15 cellular contexts compared by ENCODE assay signal in the genomic region with DNA sequence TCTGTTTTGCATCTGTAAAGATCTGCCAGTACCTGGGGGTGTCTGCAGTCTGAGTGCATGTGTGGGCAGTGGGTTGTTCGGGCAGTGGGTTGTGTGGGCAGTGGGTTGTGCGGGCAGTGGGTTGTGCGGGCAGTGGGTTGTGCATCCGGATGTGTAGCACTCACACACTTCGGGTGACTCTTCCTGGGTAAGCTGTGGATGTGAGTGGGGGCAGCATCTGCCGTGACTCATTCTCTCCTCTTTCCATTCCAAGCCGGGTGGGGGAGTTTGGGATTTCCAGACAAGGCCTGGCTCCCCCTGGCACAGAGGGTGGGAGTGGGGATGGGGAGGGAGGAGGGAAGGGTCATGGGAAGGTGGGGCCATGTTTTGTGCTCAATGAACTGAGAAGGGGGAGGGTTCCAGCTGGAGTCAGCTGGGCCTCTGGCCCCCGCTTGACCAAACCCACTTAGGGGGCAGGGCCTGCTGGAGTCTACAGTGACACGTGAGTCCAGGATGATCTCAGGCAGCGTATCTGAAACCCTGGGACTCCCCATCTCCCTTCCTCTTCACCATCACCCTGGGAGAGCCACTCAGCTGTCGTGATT. TPM values are rescaled to one million over a fixed set of nuclear protein-coding genes. Genes with fewer than 3 reads are reported as not detected.
A peak's percentile ranks its signal among the peaks of the same experiment; 100 is the strongest.
DNase-seq lines count a peak whose midpoint lies in the region; ATAC-seq and TF ChIP-seq lines count a peak whose summit lies in the region.
"Had no signal": no experiment of that assay in that cellular context is flagged by ENCODE, and none has a peak within 500 bp of the region (broad histone marks: within the 10 kb centered on the region; RNA-seq: fewer than 3 reads in every experiment).

No MANE protein-coding gene starts in this region.

- peaks cover 5% of the 10 kb centered on the region for H3K27me3 Mint-ChIP-seq in type B pancreatic cell
- peaks cover 9% of the 10 kb centered on the region for H3K27me3 Mint-ChIP-seq in activated CD4-positive, alpha-beta memory T cell treated with anti-CD3 and anti-CD28 coated beads for 36 hours

- peak overlapping the region; percentile 37 for H2BK15ac ChIP-seq in mesenchymal stem cell (ENCODE audit: low read depth, poor library complexity, severe bottlenecking)

- POLR2A ChIA-PET in activated CD4-positive, alpha-beta memory T cell treated with anti-CD3 and anti-CD28 coated beads for 36 hours (lab: Charles Lee), result interaction anchor here (0.6 kb wide), 1 partner anchor 463 kb away, joined by 4 read pairs; no protein-coding TSS in a partner anchor

- H3K27ac ChIP-seq in right atrium auricular region (no peak overlapping the region), mesenchymal stem cell (ENCODE audit: low read length, poor library complexity, severe bottlenecking) (peak overlapping the region; percentile 3)
- H3K27ac ChIP-seq: 22Rv1, RWPE1, thoracic aorta had no signal

- peak overlapping the region; percentile 14 for H3K4me2 ChIP-seq in mesenchymal stem cell (ENCODE audit: low read length, poor library complexity, severe bottlenecking)

- intact Hi-C loops in Right ventricle myocardium inferior (cut with DNase I), result no loop called here
- intact Hi-C loops in activated CD4-positive, alpha-beta memory T cell treated with anti-CD3 and anti-CD28 coated beads for 36 hours (cut with micrococcal nuclease), result no loop called here

- H3K9me3 ChIP-seq in right atrium auricular region (no peaks in the 10 kb centered on the region), mesenchymal stem cell (ENCODE audit: control insufficient read depth, low read length) (no peaks in the 10 kb centered on the region)
- H3K9me3 ChIP-seq: thoracic aorta had no signal

- no peak overlapping the region for H2AK5ac ChIP-seq in mesenchymal stem cell (ENCODE audit: low read length, severe bottlenecking)

- H3K4me1 Mint-ChIP-seq in type B pancreatic cell (ENCODE audit: unreplicated experiment), result peaks cover 43% of the 10 kb centered on the region
- H3K4me1 Mint-ChIP-seq in activated CD4-positive, alpha-beta memory T cell treated with anti-CD3 and anti-CD28 coated beads for 36 hours (ENCODE audit: low read depth), result peaks cover 5% of the 10 kb centered on the region

- H2BK5ac ChIP-seq in mesenchymal stem cell (ENCODE audit: low read depth, low read length, poor library complexity, severe bottlenecking), result no peak overlapping the region

- H3K4ac ChIP-seq in mesenchymal stem cell (ENCODE audit: low read depth in 1 of 2, low read length in 2 of 2), result no peak overlapping the region

- no peaks in the 10 kb centered on the region for H3K79me1 ChIP-seq in mesenchymal stem cell (replicated peaks; ENCODE audit: low read length, poor library complexity, severe bottlenecking)

- H3K9me3 Mint-ChIP-seq in type B pancreatic cell, result no peaks in the 10 kb centered on the region
- H3K9me3 Mint-ChIP-seq in activated CD4-positive, alpha-beta memory T cell treated with anti-CD3 and anti-CD28 coated beads for 36 hours, result no peaks in the 10 kb centered on the region
- H3K9me3 Mint-ChIP-seq: natural killer cell treated with Interleukin-12 subunit alpha and Interleukin-12 subunit beta and Interleukin-15 and Interleukin-18, amount 100 ng/mL, for 72 hours had no signal

- H3K27me3 ChIP-seq in right atrium auricular region (no peaks in the 10 kb centered on the region), mesenchymal stem cell (ENCODE audit: control insufficient read depth in 1 of 2, insufficient read depth in 1 of 2, low read length in 2 of 2) (peaks cover 7 to 35% of the 10 kb centered on the region in 2 experiments)

- no peak overlapping the region for H3K14ac ChIP-seq in mesenchymal stem cell (ENCODE audit: low read length in 2 of 2)

- 34% methylated on average over 10 of the region's 11 CpGs for WGBS in mesenchymal stem cell

- CTCF ChIA-PET in activated CD4-positive, alpha-beta memory T cell treated with anti-CD3 and anti-CD28 coated beads for 36 hours (lab: Charles Lee), result no interaction called here

- no peak for TF ChIP-seq CTCF in right atrium auricular region (IDR thresholded peaks at IDR 0.05)
- no peak for TF ChIP-seq CTCF in type B pancreatic cell (conservative IDR thresholded peaks at IDR 0.05)

- H3K4me1 ChIP-seq in right atrium auricular region (peaks cover 0 to 11% of the 10 kb centered on the region in 2 donors), mesenchymal stem cell (ENCODE audit: control insufficient read depth, insufficient read depth, low read depth, low read length) (peaks cover 55% of the 10 kb centered on the region)

- no peak overlapping the region for H2AFZ ChIP-seq in mesenchymal stem cell (ENCODE audit: low read depth, low read length)

- ATAC-seq in Right ventricle myocardium inferior, result peak; percentile 24
- ATAC-seq in HG02840 (IDR thresholded peaks at IDR 0.05; ENCODE audit: low FRiP score, unreplicated experiment), result no peak

- peak overlapping the region; percentile 48 for H3K27ac Mint-ChIP-seq in type B pancreatic cell
- no peak overlapping the region for H3K27ac Mint-ChIP-seq in activated CD4-positive, alpha-beta memory T cell treated with anti-CD3 and anti-CD28 coated beads for 36 hours
- H3K27ac Mint-ChIP-seq: natural killer cell treated with Interleukin-12 subunit alpha and Interleukin-12 subunit beta and Interleukin-15 and Interleukin-18, amount 100 ng/mL, for 72 hours had no signal

- H4K91ac ChIP-seq in mesenchymal stem cell (ENCODE audit: low read length), result peak overlapping the region; percentile 1

- H4K8ac ChIP-seq in mesenchymal stem cell (ENCODE audit: low read length), result peak overlapping the region; percentile 7

- H3K23ac ChIP-seq in mesenchymal stem cell (ENCODE audit: low read length in 2 of 2), result no peak overlapping the region

- H3K36me3 ChIP-seq in right atrium auricular region, result no peaks in the 10 kb centered on the region
- no peaks in the 10 kb centered on the region for H3K36me3 ChIP-seq in mesenchymal stem cell (ENCODE audit: control insufficient read depth in 1 of 2, insufficient read depth in 2 of 2, low read depth in 1 of 2, low read length in 2 of 2)
- H3K36me3 ChIP-seq: thoracic aorta had no signal

- no peak overlapping the region for H2BK12ac ChIP-seq in mesenchymal stem cell (ENCODE audit: low read length in 2 of 2)

- peak overlapping the region; percentile 36 for H3K4me3 Mint-ChIP-seq in type B pancreatic cell
- no peak overlapping the region for H3K4me3 Mint-ChIP-seq in activated CD4-positive, alpha-beta memory T cell treated with anti-CD3 and anti-CD28 coated beads for 36 hours
- H3K4me3 Mint-ChIP-seq: natural killer cell treated with Interleukin-12 subunit alpha and Interleukin-12 subunit beta and Interleukin-15 and Interleukin-18, amount 100 ng/mL, for 72 hours had no signal

- H2BK120ac ChIP-seq in mesenchymal stem cell (ENCODE audit: low read depth, low read length), result no peak overlapping the region

- H3K4me3 ChIP-seq in right atrium auricular region (no peak overlapping the region), mesenchymal stem cell (ENCODE audit: insufficient read depth in 1 of 2, low read depth in 1 of 2, low read length in 2 of 2) (no peak overlapping the region)
- H3K4me3 ChIP-seq: thoracic aorta had no signal

- peak overlapping the region in 1 of 2 experiments; percentile 13 for H3K18ac ChIP-seq in mesenchymal stem cell (ENCODE audit: low read depth in 1 of 2, low read length in 2 of 2)

- no peaks in the 10 kb centered on the region for H3K36me3 Mint-ChIP-seq in type B pancreatic cell
- no peaks in the 10 kb centered on the region for H3K36me3 Mint-ChIP-seq in activated CD4-positive, alpha-beta memory T cell treated with anti-CD3 and anti-CD28 coated beads for 36 hours
- H3K36me3 Mint-ChIP-seq: natural killer cell treated with Interleukin-12 subunit alpha and Interleukin-12 subunit beta and Interleukin-15 and Interleukin-18, amount 100 ng/mL, for 72 hours had no signal

- DNase-seq in Right ventricle myocardium inferior (ENCODE audit: missing footprints) (no peak), right atrium auricular region (ENCODE audit: low spot score) (no peak), dermis blood vessel endothelial cell (peak; percentile 22), mesenchymal stem cell (peak; percentile 87), type B pancreatic cell (ENCODE audit: extremely low spot score, unreplicated experiment) (no peak), T-helper 9 cell (no peak)
- no peak for DNase-seq in activated CD4-positive, alpha-beta memory T cell treated with anti-CD3 and anti-CD28 coated beads for 36 hours
- DNase-seq: KBM-7; NCI-H2171; stimulated activated CD4-positive, alpha-beta T cell treated with anti-CD3 and anti-CD28 coated beads, Interleukin-4, amount 100 ng/mL, for 4 hours had no signal

- no peak overlapping the region for H3K9ac ChIP-seq in mesenchymal stem cell (ENCODE audit: low read length)

RNA-seq across cellular contexts. Expression of a gene that starts 8.3 kb away (rescaled TPM):
- total RNA-seq in Right ventricle myocardium inferior, result 0.08 TPM
- total RNA-seq in right atrium auricular region, result 1 to 10 TPM; 1.6 to 3.5 TPM
- total RNA-seq in dermis blood vessel endothelial cell, result not detected in 2 replicates
- 0.11 TPM for polyA plus RNA-seq in mesenchymal stem cell (2013, experiment 1 of 2)
- 0.10 TPM for polyA plus RNA-seq in mesenchymal stem cell (2013, experiment 2 of 2)
- 1.1 and 61.1 TPM in 2 replicates for total RNA-seq in type B pancreatic cell (ENCODE audit: low replicate concordance)
- total RNA-seq in activated CD4-positive, alpha-beta memory T cell treated with anti-CD3 and anti-CD28 coated beads for 36 hours, result not detected
- total RNA-seq: natural killer cell treated with Interleukin-12 subunit alpha and Interleukin-12 subunit beta and Interleukin-15 and Interleukin-18, amount 100 ng/mL, for 72 hours; thoracic aorta had no signal

Comparison
In these comparisons a context has a peak if more than half of its experiments do, and no peak if none do; other contexts are left out.
1. DNase-seq: peak in dermis blood vessel endothelial cell (single experiment) and mesenchymal stem cell (single experiment); none in Right ventricle myocardium inferior (single experiment), right atrium auricular region (single experiment), type B pancreatic cell (single experiment), activated CD4-positive, alpha-beta memory T cell treated with anti-CD3 and anti-CD28 coated beads for 36 hours (single experiment) and T-helper 9 cell (single experiment).